In genomic region chr2:21307037-21307436, GRCh38 we compare ENCODE assay signal across 25 cellular contexts.
"Had no signal": no experiment of that assay in that cellular context is flagged by ENCODE, and none has a peak within 500 bp of the region (broad histone marks: within the 10 kb centered on the region; RNA-seq: fewer than 3 reads in every experiment).

No MANE protein-coding gene starts in this region.

- H3K4me1 ChIP-seq: colonic mucosa, esophagus squamous epithelium, foreskin keratinocyte, gastrocnemius medialis, gastroesophageal sphincter had no signal

- H3K27me3 Mint-ChIP-seq: dendritic cell treated with granulocyte-macrophage colony-stimulating factor and Interleukin-4, amounts not matched to agents 40 ng/mL and 50 ng/mL, for 4 days; effector memory CD8-positive, alpha-beta T cell had no signal

- H3K9me3 ChIP-seq: colonic mucosa, esophagus squamous epithelium, gastrocnemius medialis, gastroesophageal sphincter, heart left ventricle, heart right ventricle had no signal

- H3K27ac ChIP-seq: colonic mucosa, coronary artery, dorsolateral prefrontal cortex, epithelial cell of prostate, esophagus squamous epithelium, foreskin keratinocyte, gastrocnemius medialis, gastroesophageal sphincter, heart left ventricle, heart right ventricle, hepatocyte had no signal

- H3K9me3 Mint-ChIP-seq: dendritic cell treated with granulocyte-macrophage colony-stimulating factor and Interleukin-4, amounts not matched to agents 40 ng/mL and 50 ng/mL, for 4 days; endodermal cell had no signal

- H3K27ac Mint-ChIP-seq: dendritic cell treated with granulocyte-macrophage colony-stimulating factor and Interleukin-4, amounts not matched to agents 40 ng/mL and 50 ng/mL, for 4 days; effector memory CD8-positive, alpha-beta T cell; endodermal cell had no signal

- H3K4me1 Mint-ChIP-seq: endodermal cell had no signal

- H3K27me3 ChIP-seq: colonic mucosa, dorsolateral prefrontal cortex, esophagus squamous epithelium, foreskin keratinocyte, gastrocnemius medialis, gastroesophageal sphincter, heart left ventricle, heart right ventricle, hepatocyte had no signal

- DNase-seq: colonic mucosa; cortex of kidney; dermis blood vessel endothelial cell; dorsolateral prefrontal cortex; effector CD4-positive, alpha-beta T cell; effector CD8-positive, alpha-beta T cell; effector memory CD4-positive, alpha-beta T cell; effector memory CD8-positive, alpha-beta T cell; endodermal cell; erythroblast; esophagus squamous epithelium; foreskin fibroblast; foreskin keratinocyte; foreskin melanocyte; gastrocnemius medialis; glutamatergic neuron; head of caudate nucleus; heart left ventricle; heart right ventricle had no signal

- H3K36me3 ChIP-seq: colonic mucosa, esophagus squamous epithelium, gastrocnemius medialis, gastroesophageal sphincter, heart left ventricle, heart right ventricle had no signal

- ATAC-seq: effector memory CD8-positive, alpha-beta T cell; esophagus mucosa; foreskin keratinocyte; gastrocnemius medialis; gastroesophageal sphincter; heart left ventricle; heart right ventricle had no signal

- H3K4me3 ChIP-seq: colonic mucosa, coronary artery, dorsolateral prefrontal cortex, esophagus squamous epithelium, gastrocnemius medialis, gastroesophageal sphincter, heart left ventricle, heart right ventricle, hepatocyte had no signal

- H3K4me3 Mint-ChIP-seq: dendritic cell treated with granulocyte-macrophage colony-stimulating factor and Interleukin-4, amounts not matched to agents 40 ng/mL and 50 ng/mL, for 4 days; effector memory CD8-positive, alpha-beta T cell; endodermal cell had no signal
